In genomic region chr22:20741634-20742581, GRCh38 we compare ENCODE assay signal across 8 cellular contexts. TPM values are rescaled to one million over a fixed set of nuclear protein-coding genes. Genes with fewer than 3 reads are reported as not detected.
DNase-seq lines count a peak whose midpoint lies in the region; ATAC-seq and TF ChIP-seq lines count a peak whose summit lies in the region.

No MANE protein-coding gene starts in this region.

- intact Hi-C loops in activated CD8-positive, alpha-beta T cell treated with anti-CD3 and anti-CD28 coated beads for 36 hours (cut with micrococcal nuclease) = no loop called here

- POLR2A ChIA-PET in activated CD8-positive, alpha-beta T cell treated with anti-CD3 and anti-CD28 coated beads for 36 hours (lab: Charles Lee) = no interaction called here

- peak; percentile 22 to 29 for DNase-seq in activated CD4-positive, alpha-beta T cell treated with anti-CD3 and anti-CD28 coated beads for 24 hours (ENCODE audit: low read depth in 2 of 2)
- no peak for DNase-seq in activated CD4-positive, alpha-beta T cell treated with anti-CD3 and anti-CD28 coated beads for 1 hour
- DNase-seq in NCI-H1105 treated with DMSO at 0.1 percent for 48 hours (lab: John Stamatoyannopoulos, UW) = peak; percentile 28
- DNase-seq in activated CD8-positive, alpha-beta T cell treated with anti-CD3 and anti-CD28 coated beads for 36 hours = peak; percentile 67
- DNase-seq in fibroblast of mammary gland (ENCODE audit: low read depth) = peak; percentile 27
- DNase-seq in renal cortical epithelial cell (ENCODE audit: low read depth) = peak; percentile 13

- no peak overlapping the region for H3K4me3 Mint-ChIP-seq in activated CD8-positive, alpha-beta T cell treated with anti-CD3 and anti-CD28 coated beads for 36 hours

- H3K9me3 Mint-ChIP-seq in activated CD8-positive, alpha-beta T cell treated with anti-CD3 and anti-CD28 coated beads for 36 hours = no peaks in the 10 kb centered on the region

- no peaks in the 10 kb centered on the region for H3K4me1 Mint-ChIP-seq in activated CD8-positive, alpha-beta T cell treated with anti-CD3 and anti-CD28 coated beads for 36 hours (ENCODE audit: low read depth)

- CTCF ChIA-PET in activated CD8-positive, alpha-beta T cell treated with anti-CD3 and anti-CD28 coated beads for 36 hours (lab: Charles Lee) = interaction anchor here (0.7 to 2.5 kb wide), 19 partner anchors 8 to 338 kb away, joined by 3 to 12 read pairs (median 3); no protein-coding TSS in a partner anchor

- H3K4me3 ChIP-seq in fibroblast of mammary gland (ENCODE audit: control insufficient read depth, low read depth, low read length) = no peak overlapping the region

- no peak for ATAC-seq in activated CD8-positive, alpha-beta T cell treated with anti-CD3 and anti-CD28 coated beads for 36 hours
- ATAC-seq in GM18867 (IDR thresholded peaks at IDR 0.05; ENCODE audit: unreplicated experiment) (no peak), GM19397 (IDR thresholded peaks at IDR 0.05; ENCODE audit: unreplicated experiment) (no peak)

- peaks cover 33% of the 10 kb centered on the region for H3K36me3 Mint-ChIP-seq in activated CD8-positive, alpha-beta T cell treated with anti-CD3 and anti-CD28 coated beads for 36 hours (ENCODE audit: low read depth)

- H3K27me3 Mint-ChIP-seq in activated CD8-positive, alpha-beta T cell treated with anti-CD3 and anti-CD28 coated beads for 36 hours = no peaks in the 10 kb centered on the region

- H3K27ac Mint-ChIP-seq in activated CD8-positive, alpha-beta T cell treated with anti-CD3 and anti-CD28 coated beads for 36 hours = no peak overlapping the region

- TF ChIP-seq CTCF in activated CD8-positive, alpha-beta T cell treated with anti-CD3 and anti-CD28 coated beads for 36 hours (IDR thresholded peaks at IDR 0.05) = peak; percentile 88
- peak; percentile 71 for TF ChIP-seq CTCF in fibroblast of mammary gland (conservative IDR thresholded peaks at IDR 0.05; ENCODE audit: control insufficient read depth, insufficient read depth, low read depth, low read length)

RNA-seq across cellular contexts. Expression of gene SERPIND1, which starts 32.0 kb away (rescaled TPM):
- total RNA-seq in activated CD8-positive, alpha-beta T cell treated with anti-CD3 and anti-CD28 coated beads for 36 hours = not detected
- not detected in 2 replicates for total RNA-seq in renal cortical epithelial cell
